Comparison of ENCODE assay signal across 8 cellular contexts in genomic region chr11:103035656-103036434, GRCh38. TPM values are rescaled to one million over a fixed set of nuclear protein-coding genes. Genes with fewer than 3 reads are reported as not detected.
DNase-seq lines count a peak whose midpoint lies in the region; ATAC-seq, FAIRE-seq and TF ChIP-seq lines count a peak whose summit lies in the region.

No MANE protein-coding gene starts in this region.

- H3K4me1 ChIP-seq in Caco-2: no peaks in the 10 kb centered on the region
- H3K4me1 ChIP-seq in endothelial cell of umbilical vein (ENCODE audit: control insufficient read depth, extremely low read depth, insufficient read depth, low read length): peaks cover 9% of the 10 kb centered on the region
- H3K4me1 ChIP-seq in naive thymus-derived CD4-positive, alpha-beta T cell (ENCODE audit: control insufficient read depth in 2 of 2, insufficient read depth in 2 of 2, low read length in 2 of 2): no peaks in the 10 kb centered on the region

- H3K27ac ChIP-seq in endothelial cell of umbilical vein (ENCODE audit: insufficient read depth, low read depth, low read length): peak overlapping the region; percentile 59
- no peak overlapping the region for H3K27ac ChIP-seq in naive thymus-derived CD4-positive, alpha-beta T cell (ENCODE audit: low read depth, low read length)
- no peak overlapping the region for H3K27ac ChIP-seq in coronary artery

- no peaks in the 10 kb centered on the region for H4K20me1 ChIP-seq in endothelial cell of umbilical vein (replicated peaks; ENCODE audit: control insufficient read depth, extremely low read depth, insufficient read depth, low read length)

- no peak overlapping the region for H3K4me3 Mint-ChIP-seq in Caco-2 (ENCODE audit: unreplicated experiment)
- H3K4me3 Mint-ChIP-seq in naive thymus-derived CD4-positive, alpha-beta T cell: peak overlapping the region in 3 of 10 donors; percentile 7 to 25 (median 12)

- CTCF ChIA-PET in Caco-2 (lab: Charles Lee): no interaction called here
- CTCF ChIA-PET in endothelial cell of umbilical vein (lab: Charles Lee): interaction anchor here (0.7 to 3.4 kb wide), 28 partner anchors 9 to 308 kb away, joined by 3 to 24 read pairs (median 4); partner anchors contain the start of gene DYNC2H1
- CTCF ChIA-PET in naive thymus-derived CD4-positive, alpha-beta T cell (lab: Charles Lee): interaction anchor here (1.1 kb wide), 1 partner anchor 17 kb away, joined by 3 read pairs; no protein-coding TSS in a partner anchor

- H3K79me2 ChIP-seq in endothelial cell of umbilical vein (ENCODE audit: control insufficient read depth, insufficient read depth, low read length): no peaks in the 10 kb centered on the region

- H3K9me3 Mint-ChIP-seq in Caco-2 (ENCODE audit: unreplicated experiment): no peaks in the 10 kb centered on the region
- peaks cover 0 to 3% (median 0%) of the 10 kb centered on the region in 11 donors for H3K9me3 Mint-ChIP-seq in naive thymus-derived CD4-positive, alpha-beta T cell

- TF ChIP-seq POLR2A in endothelial cell of umbilical vein (IDR thresholded peaks at IDR 0.05; ENCODE audit: low read depth, low read length): no peak

- H3K9me3 ChIP-seq in Caco-2 (no peaks in the 10 kb centered on the region), endothelial cell of umbilical vein (replicated peaks; ENCODE audit: control insufficient read depth, insufficient read depth, low read length) (no peaks in the 10 kb centered on the region)
- H3K9me3 ChIP-seq in naive thymus-derived CD4-positive, alpha-beta T cell (ENCODE audit: control insufficient read depth in 2 of 3, low read length in 3 of 3): no peaks in the 10 kb centered on the region

- FAIRE-seq in endothelial cell of umbilical vein (lab: Jason Lieb, UNC): peak; percentile 85

- peak; percentile 78 to 85 for TF ChIP-seq CTCF in Caco-2 (IDR thresholded peaks at IDR 0.05; ENCODE audit: insufficient read depth in 1 of 2, low read depth in 1 of 2, low read length in 1 of 2, severe bottlenecking in 1 of 2, unreplicated experiment in 1 of 2)
- peak; percentile 28; the same call in 1 of the 2 replicates for TF ChIP-seq CTCF in WI38 (IDR thresholded peaks at IDR 0.05; ENCODE audit: low read depth, low read length)
- peak; percentile 31 to 58 for TF ChIP-seq CTCF in endothelial cell of umbilical vein (IDR thresholded peaks at IDR 0.05; ENCODE audit: extremely low read depth in 1 of 2, insufficient read depth in 1 of 2, low read depth in 1 of 2, low read length in 2 of 2)
- no peak for TF ChIP-seq CTCF in coronary artery (IDR thresholded peaks at IDR 0.05)

- no TSS peak for BruUV-seq in Caco-2 (replicated peaks; lab: Mats Ljungman, UMichigan)
- BruUV-seq in endothelial cell of umbilical vein (replicated peaks; lab: Mats Ljungman, UMichigan): no TSS peak

- ATAC-seq in GM19043 (IDR thresholded peaks at IDR 0.05; ENCODE audit: low read depth, unreplicated experiment) (peak; percentile 98), HG03108 (IDR thresholded peaks at IDR 0.05; ENCODE audit: unreplicated experiment) (peak; percentile 97)
- ATAC-seq in naive thymus-derived CD4-positive, alpha-beta T cell: peak; percentile 96

- H3K4me3 ChIP-seq in Caco-2 (ENCODE audit: low read depth, low read length) (no peak overlapping the region), WI38 (ENCODE audit: low read depth, low read length) (no peak overlapping the region), endothelial cell of umbilical vein (replicated peaks in 1 of 3; ENCODE audit: insufficient read depth in 1 of 3, low read depth in 1 of 3, low read length in 3 of 3) (no peak overlapping the region), coronary artery (no peak overlapping the region)
- H3K4me3 ChIP-seq in naive thymus-derived CD4-positive, alpha-beta T cell (ENCODE audit: low read length): no peak overlapping the region

- H3K36me3 ChIP-seq in Caco-2 (ENCODE audit: control insufficient read depth, insufficient read depth, low read length) (no peaks in the 10 kb centered on the region), endothelial cell of umbilical vein (ENCODE audit: control insufficient read depth in 2 of 2, extremely low read depth in 1 of 2, insufficient read depth in 2 of 2, low read length in 2 of 2) (no peaks in the 10 kb centered on the region)
- no peaks in the 10 kb centered on the region for H3K36me3 ChIP-seq in naive thymus-derived CD4-positive, alpha-beta T cell (ENCODE audit: control insufficient read depth in 2 of 3, insufficient read depth in 3 of 3, low read length in 3 of 3)

- peak overlapping the region; percentile 22 for H3K9ac ChIP-seq in endothelial cell of umbilical vein (replicated peaks; ENCODE audit: extremely low read depth, insufficient read depth, low read length)

- H2AFZ ChIP-seq in endothelial cell of umbilical vein (ENCODE audit: low read depth, low read length): peak overlapping the region; percentile 75

- dilution Hi-C loops in endothelial cell of umbilical vein (cut with MboI; ENCODE audit: extremely low pct_ligation_motif_present, low sequenced_read_pairs): no loop called here

- H3K4me1 Mint-ChIP-seq in Caco-2 (ENCODE audit: low read depth, unreplicated experiment): no peaks in the 10 kb centered on the region
- H3K4me1 Mint-ChIP-seq in naive thymus-derived CD4-positive, alpha-beta T cell: peaks cover 0 to 21% (median 6%) of the 10 kb centered on the region in 7 donors

- H3K27me3 Mint-ChIP-seq in Caco-2 (ENCODE audit: insufficient read depth, unreplicated experiment): peaks cover 3% of the 10 kb centered on the region
- H3K27me3 Mint-ChIP-seq in naive thymus-derived CD4-positive, alpha-beta T cell: peaks cover 0 to 5% (median 0%) of the 10 kb centered on the region in 5 donors

- no peaks in the 10 kb centered on the region for H3K27me3 ChIP-seq in Caco-2 (replicated peaks; ENCODE audit: control insufficient read depth, insufficient read depth, low read length)
- H3K27me3 ChIP-seq in endothelial cell of umbilical vein (ENCODE audit: control insufficient read depth in 2 of 2, insufficient read depth in 2 of 2, low read length in 2 of 2): no peaks in the 10 kb centered on the region
- H3K27me3 ChIP-seq in naive thymus-derived CD4-positive, alpha-beta T cell (ENCODE audit: control insufficient read depth in 2 of 2, insufficient read depth in 2 of 2, low read length in 2 of 2): no peaks in the 10 kb centered on the region

- H3K27ac Mint-ChIP-seq in Caco-2 (ENCODE audit: unreplicated experiment): no peak overlapping the region
- peak overlapping the region in 5 of 9 donors; percentile 39 to 87 (median 41) for H3K27ac Mint-ChIP-seq in naive thymus-derived CD4-positive, alpha-beta T cell

- no peaks in the 10 kb centered on the region for H3K36me3 Mint-ChIP-seq in Caco-2 (ENCODE audit: insufficient read depth, unreplicated experiment)
- H3K36me3 Mint-ChIP-seq in naive thymus-derived CD4-positive, alpha-beta T cell: peaks cover 0 to 8% (median 0%) of the 10 kb centered on the region in 5 donors

- H3K4me2 ChIP-seq in endothelial cell of umbilical vein (ENCODE audit: insufficient read depth, low read length): peak overlapping the region; percentile 50

- POLR2A ChIA-PET in Caco-2 (lab: Charles Lee): no interaction called here
- POLR2A ChIA-PET in endothelial cell of umbilical vein (lab: Charles Lee): no interaction called here
- POLR2A ChIA-PET in naive thymus-derived CD4-positive, alpha-beta T cell (lab: Charles Lee): no interaction called here

- no peaks in the 10 kb centered on the region for H3K9me1 ChIP-seq in endothelial cell of umbilical vein (replicated peaks; ENCODE audit: control insufficient read depth, extremely low read depth, insufficient read depth, low read length)

- intact Hi-C loops in Caco-2 (cut with micrococcal nuclease; ENCODE audit: unreplicated experiment): loop anchor here (1.0 to 10.0 kb wide), 2 partner anchors 19 to 569 kb away; no protein-coding TSS in a partner anchor
- intact Hi-C loops in endothelial cell of umbilical vein (cut with micrococcal nuclease): loop anchor here (1.0 to 5.0 kb wide), 7 partner anchors 19 to 303 kb away; no protein-coding TSS in a partner anchor
- intact Hi-C loops in naive thymus-derived CD4-positive, alpha-beta T cell (cut with micrococcal nuclease): loop anchor here (1.0 to 10.0 kb wide), 8 partner anchors 19 to 565 kb away; partner anchors contain the start of genes DYNC2H1 (in 2 of the 2) and DCUN1D5 (in 1 of the 2)

- peak; percentile 52 to 75 for DNase-seq in Caco-2
- peak; percentile 59 for DNase-seq in NCI-H2227 (lab: John Stamatoyannopoulos, UW; ENCODE audit: unreplicated experiment)
- peak; percentile 91 for DNase-seq in endothelial cell of umbilical vein (ENCODE audit: low read depth, low spot score)
- peak in 8 of 9 donors; percentile 20 to 64 (median 54) for DNase-seq in naive thymus-derived CD4-positive, alpha-beta T cell
- no peak for DNase-seq in coronary artery (ENCODE audit: low spot score)

TF ChIP-seq in endothelial cell of umbilical vein, 7 proteins besides CTCF, POLR2A, EP300 and RAD21:
- TF ChIP-seq GATA2 (IDR thresholded peaks at IDR 0.05; ENCODE audit: insufficient read depth, insufficient read length, low read depth, low read length) (no peak), EZH2 (IDR thresholded peaks at IDR 0.05; ENCODE audit: borderline replicate concordance, low read depth, low read length, severe bottlenecking) (no peak), POLR2AphosphoS5 (IDR thresholded peaks at IDR 0.05; ENCODE audit: insufficient read depth, low read depth, low read length) (no peak), JUN (IDR thresholded peaks at IDR 0.05; ENCODE audit: borderline replicate concordance, insufficient read depth, insufficient read length, low read depth) (peak; percentile 91), FOS (IDR thresholded peaks at IDR 0.05; ENCODE audit: borderline replicate concordance, insufficient read depth, low read length) (peak; percentile 68), MAX (IDR thresholded peaks at IDR 0.05; ENCODE audit: insufficient read depth, insufficient read length) (no peak), MYC (IDR thresholded peaks at IDR 0.05; ENCODE audit: low read depth, low read length) (no peak)

RNA-seq across cellular contexts. Expression of gene DCUN1D5, which starts 56.1 kb away (rescaled TPM):
- total RNA-seq in Caco-2 (2022): 95.1 and 105 TPM in 2 replicates
- total RNA-seq in endothelial cell of umbilical vein: 49.8 and 52.9 TPM in 2 replicates
- polyA plus RNA-seq in endothelial cell of umbilical vein: 32.8 and 32.9 TPM in 2 replicates
- 40.5 and 45.7 TPM in 2 replicates for polyA plus RNA-seq in endothelial cell of umbilical vein (2011; cell fraction: cytosol; rRNA removed)
- polyA plus RNA-seq in endothelial cell of umbilical vein (2011; cell fraction: nucleus; rRNA removed): 19.6 and 25.7 TPM in 2 replicates
- polyA plus RNA-seq in endothelial cell of umbilical vein (2012): 80.7 and 97.5 TPM in 2 replicates
- polyA minus RNA-seq in endothelial cell of umbilical vein: 12.4 and 12.5 TPM in 2 replicates
- polyA minus RNA-seq in endothelial cell of umbilical vein (2011; cell fraction: cytosol; rRNA and poly(A)+ RNA removed): 27.4 TPM
- 10.6 and 24.5 TPM in 2 replicates for polyA minus RNA-seq in endothelial cell of umbilical vein (2011; cell fraction: nucleus; rRNA and poly(A)+ RNA removed)
- 10 to 100 TPM; 12.2 to 28.5 (median 14.2) TPM for total RNA-seq in naive thymus-derived CD4-positive, alpha-beta T cell
- 10 to 100 TPM; 15.8 to 19.2 TPM for polyA plus RNA-seq in naive thymus-derived CD4-positive, alpha-beta T cell
